1 cellular context compared by ENCODE assay signal in genomic region chr1:1602321-1602931, GRCh38.
TF ChIP-seq lines count a peak whose summit lies in the region.

No MANE protein-coding gene starts in this region.

TF ChIP-seq in HepG2, 621 proteins besides CTCF, POLR2A, EP300 and RAD21:
- 0 out of 2 replicates have a peak, but pooled peaks have one; percentile 54 for TF ChIP-seq ZSCAN25 (CRISPR knock-in tag; IDR thresholded peaks at IDR 0.05)
- no peak for TF ChIP-seq NCOR1 (IDR thresholded peaks at IDR 0.05; ENCODE audit: borderline replicate concordance, low read length)
